Comparison of ENCODE assay signal across 1 cellular context in genomic region chr19:39435499-39436349, GRCh38.
TF ChIP-seq lines count a peak whose summit lies in the region.

Gene RPS16 (minus strand): TSS chr19:39435949. CDS start chr19:39435895, 54 bp downstream.

TF ChIP-seq in HepG2, 621 proteins besides CTCF, POLR2A, EP300 and RAD21 (continued from another document and continues in another):
- TF ChIP-seq E2F1 (CRISPR knock-in tag; IDR thresholded peaks at IDR 0.05) (peak; percentile 95), ATF5 (CRISPR knock-in tag; IDR thresholded peaks at IDR 0.05; ENCODE audit: low read depth) (no peak), ZNF512 (CRISPR knock-in tag; IDR thresholded peaks at IDR 0.05) (0 out of 2 replicates have a peak, but pooled peaks have one; percentile 25), ZNF253 (CRISPR knock-in tag; IDR thresholded peaks at IDR 0.05; ENCODE audit: borderline replicate concordance) (no peak), PITX1 (CRISPR knock-in tag; IDR thresholded peaks at IDR 0.05) (peak; percentile 63; the same call in 1 of the 2 replicates), ZNF274 (CRISPR knock-in tag; IDR thresholded peaks at IDR 0.05) (peak; percentile 37; the same call in 1 of the 2 replicates), PAX8 (CRISPR knock-in tag; IDR thresholded peaks at IDR 0.05; ENCODE audit: borderline replicate concordance) (peak; percentile 84; the same call in 1 of the 2 replicates), SMYD3 (CRISPR knock-in tag; IDR thresholded peaks at IDR 0.05) (no peak), RFX3 (CRISPR knock-in tag; IDR thresholded peaks at IDR 0.05) (no peak), MEIS2 (CRISPR knock-in tag; IDR thresholded peaks at IDR 0.05) (peak; percentile 46), ZNF124 (CRISPR knock-in tag; IDR thresholded peaks at IDR 0.05) (peak; percentile 83; the same call in 1 of the 2 replicates), ISX (CRISPR knock-in tag; conservative IDR thresholded peaks at IDR 0.05) (no peak), ZNF383 (CRISPR knock-in tag; IDR thresholded peaks at IDR 0.05; ENCODE audit: borderline replicate concordance) (0 out of 2 replicates have a peak, but pooled peaks have one; percentile 46), ZMYM2 (CRISPR knock-in tag; IDR thresholded peaks at IDR 0.05) (no peak), ZZZ3 (CRISPR knock-in tag; IDR thresholded peaks at IDR 0.05; ENCODE audit: borderline replicate concordance) (peak; percentile 99; the same call in 1 of the 2 replicates), ZNF484 (CRISPR knock-in tag; IDR thresholded peaks at IDR 0.05; ENCODE audit: borderline replicate concordance, low read depth) (no peak), SAFB2 (CRISPR knock-in tag; IDR thresholded peaks at IDR 0.05; ENCODE audit: borderline replicate concordance, low read depth) (no peak), PLRG1 (conservative IDR thresholded peaks at IDR 0.05) (no peak), BRD4 (CRISPR knock-in tag; IDR thresholded peaks at IDR 0.05) (no peak), KLF9 (CRISPR knock-in tag; IDR thresholded peaks at IDR 0.05; ENCODE audit: low read depth) (0 out of 2 replicates have a peak, but pooled peaks have one; percentile 28), SIX1 (CRISPR knock-in tag; IDR thresholded peaks at IDR 0.05; ENCODE audit: borderline replicate concordance) (no peak), NFYC (CRISPR knock-in tag; IDR thresholded peaks at IDR 0.05) (peak; percentile 43; the same call in 1 of the 2 replicates), LCORL (IDR thresholded peaks at IDR 0.05) (no peak), LCORL (CRISPR knock-in tag; IDR thresholded peaks at IDR 0.05) (peak; percentile 24; the same call in 1 of the 2 replicates), ZNF589 (CRISPR knock-in tag; conservative IDR thresholded peaks at IDR 0.05) (no peak), ZBTB3 (CRISPR knock-in tag; IDR thresholded peaks at IDR 0.05; ENCODE audit: borderline replicate concordance, low read depth) (peak; percentile 91; the same call in 1 of the 2 replicates), ZHX2 (IDR thresholded peaks at IDR 0.05; ENCODE audit: low read depth) (no peak), ZHX2 (CRISPR knock-in tag; IDR thresholded peaks at IDR 0.05; ENCODE audit: borderline replicate concordance) (no peak; the same call in 1 of the 2 replicates), ATF7-NPFF (CRISPR knock-in tag; IDR thresholded peaks at IDR 0.05; ENCODE audit: low read depth) (peak; percentile 75; the same call in 1 of the 2 replicates), ZNF496 (CRISPR knock-in tag; IDR thresholded peaks at IDR 0.05; ENCODE audit: insufficient replicate concordance) (no peak), ZSCAN20 (CRISPR knock-in tag; IDR thresholded peaks at IDR 0.05; ENCODE audit: borderline replicate concordance) (no peak), ASH2L (IDR thresholded peaks at IDR 0.05; ENCODE audit: insufficient read length, low read depth, low read length) (peak; percentile 61), EZH2 (conservative IDR thresholded peaks at IDR 0.05; ENCODE audit: low read depth, low read length) (no peak), ZNF569 (CRISPR knock-in tag; IDR thresholded peaks at IDR 0.05; ENCODE audit: borderline replicate concordance) (no peak), FOXJ3 (CRISPR knock-in tag; IDR thresholded peaks at IDR 0.05; ENCODE audit: borderline replicate concordance) (peak; percentile 57), TMF1 (CRISPR knock-in tag; IDR thresholded peaks at IDR 0.05; ENCODE audit: low read depth) (0 out of 2 replicates have a peak, but pooled peaks have one; percentile 46), ZFP82 (CRISPR knock-in tag; IDR thresholded peaks at IDR 0.05; ENCODE audit: borderline replicate concordance) (peak; percentile 81; the same call in 1 of the 2 replicates), KIAA2018 (CRISPR knock-in tag; IDR thresholded peaks at IDR 0.05; ENCODE audit: borderline replicate concordance) (no peak), DNMT1 (CRISPR knock-in tag; IDR thresholded peaks at IDR 0.05) (no peak), CREBL2 (CRISPR knock-in tag; IDR thresholded peaks at IDR 0.05; ENCODE audit: borderline replicate concordance) (no peak; the same call in 1 of the 2 replicates), CBFB (CRISPR knock-in tag; IDR thresholded peaks at IDR 0.05) (peak; percentile 66; the same call in 1 of the 2 replicates)
